Comparison of ENCODE assay signal across 1 cellular context in the genomic region with DNA sequence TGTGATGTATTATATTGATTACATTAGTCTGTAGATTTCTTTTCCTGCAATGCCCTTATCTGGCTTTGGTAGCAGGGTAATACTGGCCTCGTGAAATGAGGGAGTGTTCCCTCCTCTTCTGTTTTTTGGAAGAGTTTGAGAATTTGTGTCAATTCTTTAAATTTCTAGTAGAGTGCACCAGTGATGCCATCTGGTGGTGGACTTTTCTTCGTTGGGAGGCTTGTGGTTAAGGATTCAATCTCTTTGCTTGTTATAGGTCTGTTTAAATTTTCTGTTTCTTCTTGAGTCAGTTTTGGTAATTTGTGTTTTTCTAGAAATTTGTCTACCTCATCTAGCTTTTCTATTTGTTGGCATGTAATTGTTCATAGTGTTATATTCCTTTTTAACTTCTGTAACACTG.
TF ChIP-seq lines count a peak whose summit lies in the region.

No MANE protein-coding gene starts in this region.

TF ChIP-seq in GM23338, 12 proteins besides CTCF, POLR2A, EP300 and RAD21 (continued from another document):
- TF ChIP-seq NANOG (IDR thresholded peaks at IDR 0.05; ENCODE audit: borderline replicate concordance) (no peak), EZH2phosphoT487 (IDR thresholded peaks at IDR 0.05; ENCODE audit: unreplicated experiment) (no peak), CREB1 (CRISPR knock-in tag; IDR thresholded peaks at IDR 0.05; ENCODE audit: low read depth) (no peak)
- TF ChIP-seq, protein P1, sequence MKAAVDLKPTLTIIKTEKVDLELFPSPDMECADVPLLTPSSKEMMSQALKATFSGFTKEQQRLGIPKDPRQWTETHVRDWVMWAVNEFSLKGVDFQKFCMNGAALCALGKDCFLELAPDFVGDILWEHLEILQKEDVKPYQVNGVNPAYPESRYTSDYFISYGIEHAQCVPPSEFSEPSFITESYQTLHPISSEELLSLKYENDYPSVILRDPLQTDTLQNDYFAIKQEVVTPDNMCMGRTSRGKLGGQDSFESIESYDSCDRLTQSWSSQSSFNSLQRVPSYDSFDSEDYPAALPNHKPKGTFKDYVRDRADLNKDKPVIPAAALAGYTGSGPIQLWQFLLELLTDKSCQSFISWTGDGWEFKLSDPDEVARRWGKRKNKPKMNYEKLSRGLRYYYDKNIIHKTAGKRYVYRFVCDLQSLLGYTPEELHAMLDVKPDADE (IDR thresholded peaks at IDR 0.05) = no peak
